16 cellular contexts compared by ENCODE assay signal in the genomic region with DNA sequence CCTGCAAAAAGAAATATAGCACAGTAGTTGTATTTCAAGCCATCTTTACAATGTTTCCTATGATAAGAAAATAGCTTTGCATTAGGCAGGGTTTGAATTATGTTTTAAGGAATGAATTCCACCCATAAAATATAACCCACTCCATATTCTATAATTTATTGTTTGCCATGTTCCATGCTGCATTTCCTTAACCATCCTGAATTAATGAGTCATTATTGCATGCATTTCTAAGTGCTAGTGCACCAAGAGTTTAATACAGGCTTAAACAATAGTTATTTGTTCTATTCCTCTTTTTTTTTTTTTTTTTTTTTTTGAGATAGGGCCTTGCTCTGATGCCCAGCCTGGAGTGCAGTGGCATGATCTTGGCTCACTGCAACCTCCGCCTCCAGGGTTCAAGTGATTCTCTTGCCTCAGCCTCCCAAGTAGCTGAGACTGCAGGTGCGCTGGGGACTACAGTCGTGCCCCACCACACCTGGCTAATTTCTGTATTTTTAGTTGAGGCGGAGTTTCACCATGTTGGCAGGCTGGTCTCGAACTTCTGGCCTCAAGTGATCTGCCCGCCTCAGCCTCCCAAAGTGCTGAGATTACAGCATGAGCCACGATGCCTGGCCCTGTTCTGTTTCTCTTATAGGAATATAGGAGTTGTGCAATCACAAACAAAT. TPM values are rescaled to one million over a fixed set of nuclear protein-coding genes. Genes with fewer than 3 reads are reported as not detected.
DNase-seq lines count a peak whose midpoint lies in the region; ATAC-seq and TF ChIP-seq lines count a peak whose summit lies in the region.
"Had no signal": no experiment of that assay in that cellular context is flagged by ENCODE, and none has a peak within 500 bp of the region (broad histone marks: within the 10 kb centered on the region; RNA-seq: fewer than 3 reads in every experiment).

No MANE protein-coding gene starts in this region.

- H3K4me1 ChIP-seq in psoas muscle = peaks cover 26% of the 10 kb centered on the region

- H3K4me3 ChIP-seq in psoas muscle = no peak overlapping the region
- H3K4me3 ChIP-seq: gastroesophageal sphincter had no signal

- TF ChIP-seq POLR2A in GM18505 (IDR thresholded peaks at IDR 0.05; ENCODE audit: borderline replicate concordance, extremely low read depth, insufficient read depth, insufficient read length) = no peak

- no peaks in the 10 kb centered on the region for H3K27me3 Mint-ChIP-seq in chondrocyte (ENCODE audit: low read depth)
- H3K27me3 Mint-ChIP-seq in activated CD4-positive, alpha-beta T cell treated with anti-CD3 and anti-CD28 coated beads, Interleukin-2, amount 10 ng/mL, durations not matched to agents 7 days and 5 days = no peaks in the 10 kb centered on the region
- H3K27me3 Mint-ChIP-seq: activated CD8-positive, alpha-beta memory T cell treated with anti-CD3 and anti-CD28 coated beads, Interleukin-2, amount 10 ng/mL, durations not matched to agents 7 days and 5 days; B cell had no signal

- WGBS in psoas muscle, 3 donors = 51 to 65% (median 57%) methylated on average over 7 of the region's 7 CpGs

- peaks cover 0 to 19% of the 10 kb centered on the region in 2 donors for H3K36me3 ChIP-seq in psoas muscle (ENCODE audit: insufficient read depth in 1 of 2, low read depth in 1 of 2)
- H3K36me3 ChIP-seq: brain microvascular endothelial cell had no signal

- H3K9me3 Mint-ChIP-seq in chondrocyte (ENCODE audit: low read depth) = peaks cover 4% of the 10 kb centered on the region
- H3K9me3 Mint-ChIP-seq in activated CD4-positive, alpha-beta T cell treated with anti-CD3 and anti-CD28 coated beads, Interleukin-2, amount 10 ng/mL, durations not matched to agents 7 days and 5 days = no peaks in the 10 kb centered on the region

- DNase-seq in chondrocyte (ENCODE audit: low spot score) (no peak), psoas muscle (no peak), NCI-H146 treated with DMSO at 0.1 percent for 48 hours (lab: John Stamatoyannopoulos, UW; ENCODE audit: unreplicated experiment) (no peak)
- DNase-seq in activated CD4-positive, alpha-beta T cell treated with anti-CD3 and anti-CD28 coated beads, Interleukin-2, amount 10 ng/mL, durations not matched to agents 7 days and 5 days = no peak
- DNase-seq: activated CD8-positive, alpha-beta memory T cell treated with anti-CD3 and anti-CD28 coated beads, Interleukin-2, amount 10 ng/mL, durations not matched to agents 7 days and 5 days; activated naive CD4-positive, alpha-beta T cell; effector CD8-positive, alpha-beta T cell; occipital lobe; WERI-Rb-1 had no signal

- peaks cover 9% of the 10 kb centered on the region for H3K36me3 Mint-ChIP-seq in chondrocyte (ENCODE audit: low read depth)
- peaks cover 16% of the 10 kb centered on the region for H3K36me3 Mint-ChIP-seq in activated CD4-positive, alpha-beta T cell treated with anti-CD3 and anti-CD28 coated beads, Interleukin-2, amount 10 ng/mL, durations not matched to agents 7 days and 5 days (ENCODE audit: low read depth)

- H3K27ac ChIP-seq in psoas muscle = peak overlapping the region; percentile 98
- H3K27ac ChIP-seq: WERI-Rb-1 had no signal

- intact Hi-C loops in psoas muscle (cut with DNase I) = loop anchor here (2.0 to 10.0 kb wide), 4 partner anchors 76 to 290 kb away; no protein-coding TSS in a partner anchor

- CTCF ChIA-PET in activated CD4-positive, alpha-beta T cell treated with anti-CD3 and anti-CD28 coated beads, Interleukin-2, amount 10 ng/mL, durations not matched to agents 7 days and 5 days (lab: Charles Lee) = interaction anchor here (0.7 to 1.3 kb wide), 3 partner anchors 8 to 140 kb away, joined by 3 to 4 read pairs (median 3); no protein-coding TSS in a partner anchor

- peak overlapping the region; percentile 57 for H3K27ac Mint-ChIP-seq in chondrocyte (ENCODE audit: unreplicated experiment)
- no peak overlapping the region for H3K27ac Mint-ChIP-seq in activated CD4-positive, alpha-beta T cell treated with anti-CD3 and anti-CD28 coated beads, Interleukin-2, amount 10 ng/mL, durations not matched to agents 7 days and 5 days
- H3K27ac Mint-ChIP-seq: activated CD8-positive, alpha-beta memory T cell treated with anti-CD3 and anti-CD28 coated beads, Interleukin-2, amount 10 ng/mL, durations not matched to agents 7 days and 5 days; B cell had no signal

- peak; percentile 4 for ATAC-seq in GM18502 (IDR thresholded peaks at IDR 0.05; ENCODE audit: poor library complexity, unreplicated experiment)
- ATAC-seq in HG03439 (IDR thresholded peaks at IDR 0.05; ENCODE audit: unreplicated experiment) = peak; percentile 7
- peak; percentile 21 to 55 (median 34) for ATAC-seq in psoas muscle
- no peak for ATAC-seq in GM21360 (IDR thresholded peaks at IDR 0.05; ENCODE audit: unreplicated experiment)
- no peak for ATAC-seq in GM18505 (IDR thresholded peaks at IDR 0.05; ENCODE audit: unreplicated experiment)

- POLR2A ChIA-PET in activated CD4-positive, alpha-beta T cell treated with anti-CD3 and anti-CD28 coated beads, Interleukin-2, amount 10 ng/mL, durations not matched to agents 7 days and 5 days (lab: Charles Lee) = interaction anchor here (0.6 kb wide), 1 partner anchor 362 kb away, joined by 3 read pairs; no protein-coding TSS in a partner anchor

- no peak overlapping the region for H3K4me3 Mint-ChIP-seq in chondrocyte (ENCODE audit: unreplicated experiment)
- H3K4me3 Mint-ChIP-seq in activated CD4-positive, alpha-beta T cell treated with anti-CD3 and anti-CD28 coated beads, Interleukin-2, amount 10 ng/mL, durations not matched to agents 7 days and 5 days = no peak overlapping the region
- H3K4me3 Mint-ChIP-seq: activated CD8-positive, alpha-beta memory T cell treated with anti-CD3 and anti-CD28 coated beads, Interleukin-2, amount 10 ng/mL, durations not matched to agents 7 days and 5 days; B cell had no signal

- no peaks in the 10 kb centered on the region for H3K27me3 ChIP-seq in psoas muscle (ENCODE audit: insufficient read depth in 3 of 3, low read length in 2 of 3)
- H3K27me3 ChIP-seq: brain microvascular endothelial cell, gastroesophageal sphincter had no signal

- TF ChIP-seq CTCF in chondrocyte (IDR thresholded peaks at IDR 0.05) (no peak), psoas muscle (IDR thresholded peaks at IDR 0.05) (no peak)

- no peaks in the 10 kb centered on the region for H3K9me3 ChIP-seq in psoas muscle
- H3K9me3 ChIP-seq: gastroesophageal sphincter had no signal

- H3K4me1 Mint-ChIP-seq in chondrocyte (ENCODE audit: low read depth) = peaks cover 27% of the 10 kb centered on the region
- H3K4me1 Mint-ChIP-seq in activated CD4-positive, alpha-beta T cell treated with anti-CD3 and anti-CD28 coated beads, Interleukin-2, amount 10 ng/mL, durations not matched to agents 7 days and 5 days = peaks cover 7% of the 10 kb centered on the region

RNA-seq across cellular contexts. Expression of gene MIGA1, which starts 45.4 kb away (rescaled TPM):
- total RNA-seq in chondrocyte (18.6 to 25.6 TPM (median 19.1 TPM) in 3 replicates), psoas muscle (10 to 100 TPM; 11.2 to 17.0 (median 14.0) TPM)
- 10 to 100 TPM in 1 of 3 donors, 1 to 10 TPM in 2; 5.0 to 19.3 (median 5.4) TPM for polyA plus RNA-seq in psoas muscle
- 10 to 100 TPM; 10.5 to 10.8 TPM for total RNA-seq in activated CD4-positive, alpha-beta T cell treated with anti-CD3 and anti-CD28 coated beads, Interleukin-2, amount 10 ng/mL, durations not matched to agents 7 days and 5 days

Comparison
In these comparisons a context has a peak if more than half of its experiments do, and no peak if none do; other contexts are left out.
1. ATAC-seq: peak in GM18502 (single experiment), HG03439 (single experiment) and psoas muscle (4 of 4); none in GM21360 (single experiment) and GM18505 (single experiment).